ENCODE assay signal across 9 cellular contexts in genomic region chr17:7466644-7467341, GRCh38. TPM values are rescaled to one million over a fixed set of nuclear protein-coding genes. Genes with fewer than 3 reads are reported as not detected.
A peak's percentile ranks its signal among the peaks of the same experiment; 100 is the strongest.
DNase-seq lines count a peak whose midpoint lies in the region; TF ChIP-seq lines count a peak whose summit lies in the region.
"Had no signal": no experiment of that assay in that cellular context is flagged by ENCODE, and none has a peak within 500 bp of the region (broad histone marks: within the 10 kb centered on the region; RNA-seq: fewer than 3 reads in every experiment).

No MANE protein-coding gene starts in this region.

- no peaks in the 10 kb centered on the region for H3K9me3 Mint-ChIP-seq in activated CD4-positive, alpha-beta memory T cell treated with anti-CD3 and anti-CD28 coated beads, Interleukin-2, amount 10 ng/mL, durations not matched to agents 7 days and 5 days

- CTCF ChIA-PET in activated CD4-positive, alpha-beta memory T cell treated with anti-CD3 and anti-CD28 coated beads, Interleukin-2, amount 10 ng/mL, durations not matched to agents 7 days and 5 days (lab: Charles Lee): interaction anchor here (1.2 kb wide), 1 partner anchor 30 kb away, joined by 3 read pairs; no protein-coding TSS in a partner anchor

- H3K27ac ChIP-seq in coronary artery (peak overlapping the region in 1 of 2 donors; percentile 80), muscle layer of duodenum (ENCODE audit: low read length) (peak overlapping the region; percentile 63)

- peaks cover 5 to 34% of the 10 kb centered on the region in 2 donors for H3K36me3 ChIP-seq in muscle layer of duodenum (ENCODE audit: control insufficient read depth in 1 of 2, insufficient read depth in 2 of 2, low read length in 2 of 2)

- no peaks in the 10 kb centered on the region for H3K9me3 ChIP-seq in muscle layer of duodenum (ENCODE audit: control insufficient read depth in 1 of 2, low read length in 2 of 2)

- peaks cover 10 to 38% of the 10 kb centered on the region in 2 donors for H3K4me1 ChIP-seq in muscle layer of duodenum (ENCODE audit: control insufficient read depth in 1 of 2, insufficient read depth in 2 of 2, low read length in 2 of 2)

- H3K4me3 ChIP-seq in coronary artery (peak overlapping the region; percentile 36), muscle layer of duodenum (ENCODE audit: low read depth in 1 of 2, low read length in 2 of 2) (no peak overlapping the region)

- peak; percentile 68 for DNase-seq in A172 (ENCODE audit: low spot score)
- peak; percentile 31 for DNase-seq in NCI-H226
- no peak for DNase-seq in coronary artery (ENCODE audit: low spot score)
- DNase-seq in activated CD4-positive, alpha-beta memory T cell treated with anti-CD3 and anti-CD28 coated beads, Interleukin-2, amount 10 ng/mL, durations not matched to agents 7 days and 5 days: no peak
- DNase-seq in NCI-H1436 treated with DMSO at 0.1 percent for 48 hours (lab: John Stamatoyannopoulos, UW): no peak
- DNase-seq in D341Med (ENCODE audit: low spot score): no peak
- DNase-seq in NCI-H446 (lab: John Stamatoyannopoulos, UW): no peak
- DNase-seq: DND-41 had no signal

- no peak overlapping the region for H3K4me3 Mint-ChIP-seq in activated CD4-positive, alpha-beta memory T cell treated with anti-CD3 and anti-CD28 coated beads, Interleukin-2, amount 10 ng/mL, durations not matched to agents 7 days and 5 days

- no peaks in the 10 kb centered on the region for H3K27me3 Mint-ChIP-seq in activated CD4-positive, alpha-beta memory T cell treated with anti-CD3 and anti-CD28 coated beads, Interleukin-2, amount 10 ng/mL, durations not matched to agents 7 days and 5 days

- peaks cover 11% of the 10 kb centered on the region for H3K36me3 Mint-ChIP-seq in activated CD4-positive, alpha-beta memory T cell treated with anti-CD3 and anti-CD28 coated beads, Interleukin-2, amount 10 ng/mL, durations not matched to agents 7 days and 5 days (ENCODE audit: low read depth)

- H3K4me1 Mint-ChIP-seq in activated CD4-positive, alpha-beta memory T cell treated with anti-CD3 and anti-CD28 coated beads, Interleukin-2, amount 10 ng/mL, durations not matched to agents 7 days and 5 days: peaks cover 8% of the 10 kb centered on the region

- TF ChIP-seq CTCF in coronary artery (IDR thresholded peaks at IDR 0.05): no peak

- POLR2A ChIA-PET in activated CD4-positive, alpha-beta memory T cell treated with anti-CD3 and anti-CD28 coated beads, Interleukin-2, amount 10 ng/mL, durations not matched to agents 7 days and 5 days (lab: Charles Lee): interaction anchor here (0.7 to 2.1 kb wide), 4 partner anchors 11 to 23 kb away, joined by 3 to 7 read pairs (median 3); partner anchors contain the start of gene POLR2A

- H3K27ac Mint-ChIP-seq in activated CD4-positive, alpha-beta memory T cell treated with anti-CD3 and anti-CD28 coated beads, Interleukin-2, amount 10 ng/mL, durations not matched to agents 7 days and 5 days: no peak overlapping the region

- H3K27me3 ChIP-seq in muscle layer of duodenum (ENCODE audit: low read depth, low read length): no peaks in the 10 kb centered on the region

RNA-seq across cellular contexts. Expression of gene ZBTB4, which starts 12.6 kb away (rescaled TPM):
- 24.8 and 28.4 TPM in 2 replicates for total RNA-seq in A172 (2014; rRNA removed; shearing (Covaris generic))
- 10 to 100 TPM; 27.4 to 27.9 TPM for total RNA-seq in activated CD4-positive, alpha-beta memory T cell treated with anti-CD3 and anti-CD28 coated beads, Interleukin-2, amount 10 ng/mL, durations not matched to agents 7 days and 5 days

RNA-seq across cellular contexts. Expression of gene SLC35G6, which starts 14.5 kb away (rescaled TPM):
- not detected in 2 replicates for total RNA-seq in A172 (2014; rRNA removed; shearing (Covaris generic))
- total RNA-seq in activated CD4-positive, alpha-beta memory T cell treated with anti-CD3 and anti-CD28 coated beads, Interleukin-2, amount 10 ng/mL, durations not matched to agents 7 days and 5 days: not detected

RNA-seq across cellular contexts. Expression of gene POLR2A, which starts 17.4 kb away (rescaled TPM):
- total RNA-seq in A172 (2014; rRNA removed; shearing (Covaris generic)): 17.8 and 23.4 TPM in 2 replicates
- total RNA-seq in activated CD4-positive, alpha-beta memory T cell treated with anti-CD3 and anti-CD28 coated beads, Interleukin-2, amount 10 ng/mL, durations not matched to agents 7 days and 5 days: 100 to 1,000 TPM; 169 to 172 TPM

RNA-seq across cellular contexts. Expression of gene CHRNB1, which starts 21.9 kb away (rescaled TPM):
- 14.1 and 20.2 TPM in 2 replicates for total RNA-seq in A172 (2014; rRNA removed; shearing (Covaris generic))
- 10 to 100 TPM; 13.0 to 14.6 TPM for total RNA-seq in activated CD4-positive, alpha-beta memory T cell treated with anti-CD3 and anti-CD28 coated beads, Interleukin-2, amount 10 ng/mL, durations not matched to agents 7 days and 5 days

RNA-seq across cellular contexts. Expression of gene FGF11, which starts 27.5 kb away (rescaled TPM):
- total RNA-seq in A172 (2014; rRNA removed; shearing (Covaris generic)): 0.89 TPM in 1 of 2 replicates, not detected in the other
- 10 to 100 TPM in 1 of 2 experiments, 1 to 10 TPM in 1; 8.9 to 10.8 TPM for total RNA-seq in activated CD4-positive, alpha-beta memory T cell treated with anti-CD3 and anti-CD28 coated beads, Interleukin-2, amount 10 ng/mL, durations not matched to agents 7 days and 5 days

Comparison
In these comparisons a context has a peak if more than half of its experiments do, and no peak if none do; other contexts are left out.
1. DNase-seq: peak in A172 (single experiment) and NCI-H226 (single experiment); none in coronary artery (single experiment), activated CD4-positive, alpha-beta memory T cell treated with anti-CD3 and anti-CD28 coated beads, Interleukin-2, amount 10 ng/mL, durations not matched to agents 7 days and 5 days (single experiment), NCI-H1436 treated with DMSO at 0.1 percent for 48 hours (single experiment), D341Med (single experiment) and NCI-H446 (0 of 2).